In the genomic region with DNA sequence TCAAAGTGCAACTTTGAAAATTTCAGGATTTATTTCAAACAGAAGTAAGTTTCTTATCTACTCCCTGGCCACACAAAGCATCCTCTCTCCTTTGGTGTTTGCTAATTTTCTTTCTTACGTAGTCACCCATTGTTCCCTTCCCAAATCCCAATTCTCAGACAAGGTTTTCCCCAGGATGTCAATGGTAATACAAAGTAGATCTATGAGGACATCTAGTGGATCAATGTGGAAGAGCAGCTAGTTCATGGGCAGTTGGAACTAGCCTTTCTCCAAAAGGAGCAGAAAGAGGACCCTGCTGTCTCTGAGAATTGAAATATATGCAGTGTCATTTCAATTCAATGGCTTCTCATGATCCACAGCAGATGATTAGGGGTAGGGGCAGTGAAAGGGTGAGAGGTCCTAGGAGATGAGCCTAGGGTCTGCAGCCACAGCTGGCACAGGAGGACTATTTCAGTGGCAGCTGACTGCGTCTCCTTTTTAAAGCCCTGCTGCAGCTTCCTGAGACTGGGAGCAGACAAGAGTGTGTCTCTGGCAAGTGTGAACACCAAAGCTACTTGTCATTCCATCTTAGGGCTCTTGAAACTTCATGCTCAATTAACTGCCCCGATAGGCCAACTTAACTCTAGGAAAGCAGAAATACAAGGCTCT, we compare ENCODE assay signal across 9 cellular contexts.
DNase-seq lines count a peak whose midpoint lies in the region; ATAC-seq and TF ChIP-seq lines count a peak whose summit lies in the region.
"Had no signal": no experiment of that assay in that cellular context is flagged by ENCODE, and none has a peak within 500 bp of the region (broad histone marks: within the 10 kb centered on the region; RNA-seq: fewer than 3 reads in every experiment).

No MANE protein-coding gene starts in this region.

- H3K9me3 ChIP-seq in SU-DHL-6 (ENCODE audit: insufficient read depth, low read length) (no peaks in the 10 kb centered on the region), prostate gland (no peaks in the 10 kb centered on the region)

- H3K4me3 Mint-ChIP-seq in activated naive CD4-positive, alpha-beta T cell treated with anti-CD3 and anti-CD28 coated beads for 36 hours = no peak overlapping the region
- H3K4me3 Mint-ChIP-seq: activated naive CD4-positive, alpha-beta T cell treated with anti-CD3 and anti-CD28 coated beads, Interleukin-2, amount 50 U/mL, for 24 hours had no signal

- H3K36me3 ChIP-seq in SU-DHL-6 (ENCODE audit: low read length) = no peaks in the 10 kb centered on the region
- H3K36me3 ChIP-seq in prostate gland = no peaks in the 10 kb centered on the region

- DNase-seq in NCI-H526 (lab: John Stamatoyannopoulos, UW) = peak; percentile 9 to 60
- no peak for DNase-seq in NCI-H526 treated with DMSO at 0.1 percent for 48 hours (lab: John Stamatoyannopoulos, UW)
- DNase-seq in LHCN-M2 (ENCODE audit: low read depth) = peak; percentile 60
- DNase-seq in globus pallidus (ENCODE audit: low spot score) = peak; percentile 24
- DNase-seq in prostate gland (ENCODE audit: low spot score) = peak; percentile 11
- no peak for DNase-seq in activated naive CD4-positive, alpha-beta T cell treated with anti-CD3 and anti-CD28 coated beads for 36 hours

- no peak for TF ChIP-seq POLR2A in prostate gland (IDR thresholded peaks at IDR 0.05)

- H3K27me3 ChIP-seq in SU-DHL-6 (ENCODE audit: low read length) (no peaks in the 10 kb centered on the region), prostate gland (replicated peaks; ENCODE audit: insufficient read depth) (no peaks in the 10 kb centered on the region)

- no peak for ATAC-seq in GM21447 (IDR thresholded peaks at IDR 0.05; ENCODE audit: unreplicated experiment)

- no peak overlapping the region for H3K9ac ChIP-seq in SU-DHL-6 (ENCODE audit: low read length)

- no peaks in the 10 kb centered on the region for H3K79me2 ChIP-seq in SU-DHL-6 (ENCODE audit: insufficient read depth, low read length)

- H3K4me3 ChIP-seq in SU-DHL-6 (ENCODE audit: insufficient read depth, low read length, poor library complexity, severe bottlenecking) (no peak overlapping the region), prostate gland (no peak overlapping the region)

- no peaks in the 10 kb centered on the region for H4K20me1 ChIP-seq in SU-DHL-6 (ENCODE audit: low read depth, low read length)

- no peaks in the 10 kb centered on the region for H3K36me3 Mint-ChIP-seq in activated naive CD4-positive, alpha-beta T cell treated with anti-CD3 and anti-CD28 coated beads for 36 hours (ENCODE audit: low read depth)
- H3K36me3 Mint-ChIP-seq: activated naive CD4-positive, alpha-beta T cell treated with anti-CD3 and anti-CD28 coated beads, Interleukin-2, amount 50 U/mL, for 24 hours had no signal

- peak; percentile 43 for TF ChIP-seq CTCF in SU-DHL-6 (IDR thresholded peaks at IDR 0.05; ENCODE audit: insufficient read depth, low read length, poor library complexity, severe bottlenecking)
- TF ChIP-seq CTCF in prostate gland (IDR thresholded peaks at IDR 0.05) = peak; percentile 36 to 75 (median 61)

- H3K4me2 ChIP-seq in SU-DHL-6 (ENCODE audit: low read depth, low read length, poor library complexity, severe bottlenecking) = no peak overlapping the region

- no peak overlapping the region for H3K27ac Mint-ChIP-seq in activated naive CD4-positive, alpha-beta T cell treated with anti-CD3 and anti-CD28 coated beads for 36 hours
- H3K27ac Mint-ChIP-seq: activated naive CD4-positive, alpha-beta T cell treated with anti-CD3 and anti-CD28 coated beads, Interleukin-2, amount 50 U/mL, for 24 hours had no signal

- no peaks in the 10 kb centered on the region for H3F3A ChIP-seq in SU-DHL-6 (ENCODE audit: insufficient read depth)

- no peaks in the 10 kb centered on the region for H3K4me1 Mint-ChIP-seq in activated naive CD4-positive, alpha-beta T cell treated with anti-CD3 and anti-CD28 coated beads for 36 hours (ENCODE audit: low read depth)
- H3K4me1 Mint-ChIP-seq: activated naive CD4-positive, alpha-beta T cell treated with anti-CD3 and anti-CD28 coated beads, Interleukin-2, amount 50 U/mL, for 24 hours had no signal

- CTCF ChIA-PET in activated naive CD4-positive, alpha-beta T cell treated with anti-CD3 and anti-CD28 coated beads for 36 hours (lab: Charles Lee) = interaction anchor here (0.9 to 2.4 kb wide), 4 partner anchors 9 to 106 kb away, joined by 3 to 9 read pairs (median 4); no protein-coding TSS in a partner anchor

- intact Hi-C loops in prostate gland (cut with DNase I) = loop anchor here (5.0 kb wide), 1 partner anchor 107 kb away; no protein-coding TSS in a partner anchor
- intact Hi-C loops in activated naive CD4-positive, alpha-beta T cell treated with anti-CD3 and anti-CD28 coated beads for 36 hours (cut with micrococcal nuclease) = no loop called here

- H3K9me2 ChIP-seq in SU-DHL-6 (replicated peaks; ENCODE audit: insufficient read depth, low read length) = no peaks in the 10 kb centered on the region

- H3K4me1 ChIP-seq in prostate gland (replicated peaks) = no peaks in the 10 kb centered on the region

- H3K27me3 Mint-ChIP-seq in activated naive CD4-positive, alpha-beta T cell treated with anti-CD3 and anti-CD28 coated beads for 36 hours (ENCODE audit: low read depth) = peaks cover 4% of the 10 kb centered on the region
- H3K27me3 Mint-ChIP-seq: activated naive CD4-positive, alpha-beta T cell treated with anti-CD3 and anti-CD28 coated beads, Interleukin-2, amount 50 U/mL, for 24 hours had no signal

- no peak overlapping the region for H2AFZ ChIP-seq in SU-DHL-6 (ENCODE audit: low read depth, low read length, severe bottlenecking)

- H3K27ac ChIP-seq in SU-DHL-6 (ENCODE audit: low read depth, low read length) (no peak overlapping the region), prostate gland (no peak overlapping the region)

- WGBS in prostate gland = 59% methylated on average over 3 of the region's 3 CpGs

- no peaks in the 10 kb centered on the region for H3K9me3 Mint-ChIP-seq in activated naive CD4-positive, alpha-beta T cell treated with anti-CD3 and anti-CD28 coated beads for 36 hours
- H3K9me3 Mint-ChIP-seq: activated naive CD4-positive, alpha-beta T cell treated with anti-CD3 and anti-CD28 coated beads, Interleukin-2, amount 50 U/mL, for 24 hours had no signal

Comparison
In these comparisons a context has a peak if more than half of its experiments do, and no peak if none do; other contexts are left out.
1. DNase-seq: peak in NCI-H526 (2 of 2), LHCN-M2 (single experiment), globus pallidus (single experiment) and prostate gland (single experiment); none in NCI-H526 treated with DMSO at 0.1 percent for 48 hours (single experiment) and activated naive CD4-positive, alpha-beta T cell treated with anti-CD3 and anti-CD28 coated beads for 36 hours (single experiment).